ENCODE assay signal across 13 cellular contexts in genomic region chr12:124420972-124421674, GRCh38.
DNase-seq lines count a peak whose midpoint lies in the region; ATAC-seq and TF ChIP-seq lines count a peak whose summit lies in the region.
"Had no signal": no experiment of that assay in that cellular context is flagged by ENCODE, and none has a peak within 500 bp of the region (broad histone marks: within the 10 kb centered on the region; RNA-seq: fewer than 3 reads in every experiment).

No MANE protein-coding gene starts in this region.

- DNase-seq in RWPE1 (ENCODE audit: low spot score), result no peak
- DNase-seq in dorsolateral prefrontal cortex, result peak in 9 of 10 donors; percentile 64 to 84 (median 69)
- DNase-seq in mesenchymal stem cell, result peak; percentile 55
- no peak for DNase-seq in suprapubic skin (ENCODE audit: low spot score in 2 of 2)
- DNase-seq in middle frontal gyrus (ENCODE audit: extremely low spot score, low spot score), result no peak
- DNase-seq in activated CD4-positive, alpha-beta T cell treated with anti-CD3 and anti-CD28 coated beads for 48 hours, result no peak
- no peak for DNase-seq in NOMO-1 treated with dmso at 0.1 percent for 144 hours (lab: John Stamatoyannopoulos, UW; ENCODE audit: unreplicated experiment)
- DNase-seq: activated T-cell treated with anti-CD3 and anti-CD28 coated beads, Interleukin-2, amount 50 U/mL, for 24 hours; cortex of kidney; NCI-H2227 treated with DMSO at 0.1 percent for 48 hours; PC-3 had no signal

- CTCF ChIA-PET in RWPE1 (lab: Yijun Ruan, JAX), result no interaction called here

- POLR2A ChIA-PET in RWPE1 (lab: Yijun Ruan, JAX; ENCODE audit: low non-redundant PET), result interaction anchor here (0.5 kb wide), 2 partner anchors 39 to 332 kb away, joined by 3 to 4 read pairs; no protein-coding TSS in a partner anchor

- H2BK12ac ChIP-seq in mesenchymal stem cell (ENCODE audit: low read length in 2 of 2), result peak overlapping the region; percentile 92 to 94

- no peak for ATAC-seq in HG03175 (IDR thresholded peaks at IDR 0.05; ENCODE audit: unreplicated experiment)
- ATAC-seq: PC-3 had no signal

- peak overlapping the region; percentile 64 for H2BK120ac ChIP-seq in mesenchymal stem cell (ENCODE audit: low read depth, low read length)

- H3K14ac ChIP-seq in mesenchymal stem cell (ENCODE audit: low read length in 2 of 2), result peak overlapping the region in 1 of 2 experiments; percentile 13

- H3K79me1 ChIP-seq in mesenchymal stem cell (replicated peaks; ENCODE audit: low read length, poor library complexity, severe bottlenecking), result peaks cover 30% of the 10 kb centered on the region

- TF ChIP-seq CTCF in RWPE1 (conservative IDR thresholded peaks at IDR 0.05; ENCODE audit: low read depth) (no peak), dorsolateral prefrontal cortex (IDR thresholded peaks at IDR 0.05 in 54 of 56, conservative IDR thresholded peaks at IDR 0.05 in 2 of 56; ENCODE audit: low read depth in 1 of 56, partially characterized antibody in 56 of 56) (peak in 1 of 56 donors; percentile 9), suprapubic skin (IDR thresholded peaks at IDR 0.05) (no peak)

- WGBS in mesenchymal stem cell, result 95% methylated on average over 22 of the region's 22 CpGs
- 77% methylated on average over 21 of the region's 22 CpGs for WGBS in suprapubic skin

- peak overlapping the region; percentile 59 to 88 for H3K4ac ChIP-seq in mesenchymal stem cell (ENCODE audit: low read depth in 1 of 2, low read length in 2 of 2)

- H3K9ac ChIP-seq in mesenchymal stem cell (ENCODE audit: low read length), result no peak overlapping the region

- no peak for TF ChIP-seq EP300 in suprapubic skin (IDR thresholded peaks at IDR 0.05)

- peak overlapping the region; percentile 27 for H2AK5ac ChIP-seq in mesenchymal stem cell (ENCODE audit: low read length, severe bottlenecking)

- H3K36me3 ChIP-seq in mesenchymal stem cell (ENCODE audit: control insufficient read depth in 1 of 2, insufficient read depth in 2 of 2, low read depth in 1 of 2, low read length in 2 of 2) (peaks cover 61 to 86% of the 10 kb centered on the region in 2 experiments), suprapubic skin (peaks cover 73% of the 10 kb centered on the region)

- H3K27ac ChIP-seq in RWPE1 (peak overlapping the region; percentile 99), dorsolateral prefrontal cortex (peak overlapping the region in 58 of 59 donors; percentile 5 to 92 (median 84)), mesenchymal stem cell (ENCODE audit: low read length, poor library complexity, severe bottlenecking) (no peak overlapping the region), suprapubic skin (peak overlapping the region; percentile 89)
- H3K27ac ChIP-seq: VCaP had no signal

- H3K4me1 ChIP-seq in mesenchymal stem cell (ENCODE audit: control insufficient read depth, insufficient read depth, low read depth, low read length), result peaks cover 43% of the 10 kb centered on the region
- peaks cover 40% of the 10 kb centered on the region for H3K4me1 ChIP-seq in suprapubic skin

- no peak for TF ChIP-seq POLR2A in suprapubic skin (IDR thresholded peaks at IDR 0.05)

- no peak overlapping the region for H2AFZ ChIP-seq in mesenchymal stem cell (ENCODE audit: low read depth, low read length)

- H3K18ac ChIP-seq in mesenchymal stem cell (ENCODE audit: low read depth in 1 of 2, low read length in 2 of 2), result peak overlapping the region; percentile 94 to 99

- H3K9me3 ChIP-seq in mesenchymal stem cell (ENCODE audit: control insufficient read depth, low read length) (no peaks in the 10 kb centered on the region), suprapubic skin (no peaks in the 10 kb centered on the region)

- H3K23ac ChIP-seq in mesenchymal stem cell (ENCODE audit: low read length in 2 of 2), result peak overlapping the region in 1 of 2 experiments; percentile 43

- no peaks in the 10 kb centered on the region for H3K27me3 ChIP-seq in dorsolateral prefrontal cortex
- H3K27me3 ChIP-seq in mesenchymal stem cell (ENCODE audit: control insufficient read depth in 1 of 2, insufficient read depth in 1 of 2, low read length in 2 of 2), result no peaks in the 10 kb centered on the region
- H3K27me3 ChIP-seq in suprapubic skin, result no peaks in the 10 kb centered on the region

- H2BK15ac ChIP-seq in mesenchymal stem cell (ENCODE audit: low read depth, poor library complexity, severe bottlenecking), result peak overlapping the region; percentile 82

- H3K4me3 ChIP-seq in dorsolateral prefrontal cortex (peak overlapping the region in 3 of 59 donors; percentile 4 to 24 (median 19)), mesenchymal stem cell (ENCODE audit: insufficient read depth in 1 of 2, low read depth in 1 of 2, low read length in 2 of 2) (no peak overlapping the region), suprapubic skin (no peak overlapping the region)

- intact Hi-C loops in dorsolateral prefrontal cortex (cut with DNase I), result no loop called here

- no peak overlapping the region for H2BK5ac ChIP-seq in mesenchymal stem cell (ENCODE audit: low read depth, low read length, poor library complexity, severe bottlenecking)

- peak overlapping the region; percentile 80 for H4K91ac ChIP-seq in mesenchymal stem cell (ENCODE audit: low read length)

- no peak overlapping the region for H3K4me2 ChIP-seq in mesenchymal stem cell (ENCODE audit: low read length, poor library complexity, severe bottlenecking)

- H4K8ac ChIP-seq in mesenchymal stem cell (ENCODE audit: low read length), result peak overlapping the region; percentile 10

Comparison
In these comparisons a context has a peak if more than half of its experiments do, and no peak if none do; other contexts are left out.
1. DNase-seq: peak in dorsolateral prefrontal cortex (9 of 10) and mesenchymal stem cell (single experiment); none in RWPE1 (single experiment), suprapubic skin (0 of 2), middle frontal gyrus (single experiment), activated CD4-positive, alpha-beta T cell treated with anti-CD3 and anti-CD28 coated beads for 48 hours (single experiment) and NOMO-1 treated with dmso at 0.1 percent for 144 hours (single experiment).